In the genomic region with DNA sequence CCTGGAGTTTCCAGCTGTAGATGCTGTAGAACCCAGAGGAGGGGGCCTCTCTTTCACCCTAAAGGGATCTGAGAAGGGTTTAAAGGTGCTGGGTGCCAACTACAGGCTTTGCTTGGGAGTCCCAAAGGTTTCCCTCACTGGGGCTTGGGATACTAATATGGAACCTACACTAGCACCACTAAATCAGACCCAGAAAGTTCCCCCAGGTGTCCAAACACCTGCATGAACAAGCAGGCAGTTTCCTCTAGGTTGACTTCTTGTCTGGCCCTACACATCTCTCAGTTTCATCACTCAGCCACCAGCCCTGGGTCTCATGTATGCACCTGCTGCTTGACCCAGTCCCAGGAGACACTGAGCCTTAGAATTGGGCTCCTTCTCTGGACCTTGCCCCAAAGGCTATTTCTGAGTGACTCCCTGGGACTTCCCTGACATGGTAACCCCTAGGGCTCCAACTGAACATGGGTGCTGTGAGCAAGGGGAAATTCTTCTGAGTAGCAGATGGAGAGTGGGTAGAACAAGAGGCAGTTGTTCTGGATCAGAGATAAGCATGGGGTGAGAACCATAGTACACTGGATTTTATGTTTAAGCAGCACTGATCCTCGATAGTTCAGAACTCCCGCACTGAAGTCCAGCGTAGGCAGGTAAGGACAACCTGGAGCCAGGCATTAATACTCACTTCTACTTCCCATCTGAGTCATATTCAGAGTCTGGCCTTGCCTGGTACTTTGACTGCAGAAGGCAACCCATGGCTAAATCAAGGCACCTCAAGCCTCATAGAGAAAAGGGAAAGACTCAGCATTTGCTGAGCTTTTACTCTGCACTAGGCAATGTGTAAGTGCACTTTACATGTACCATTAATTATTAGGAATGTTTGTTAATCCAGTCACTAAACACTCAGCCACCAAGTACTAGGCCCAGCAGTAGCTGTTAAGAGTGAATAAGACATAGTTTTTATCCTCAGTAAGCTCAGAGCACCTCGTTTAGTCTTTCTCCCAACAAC, we compare ENCODE assay signal across 8 cellular contexts. TPM values are rescaled to one million over a fixed set of nuclear protein-coding genes. Genes with fewer than 3 reads are reported as not detected.
DNase-seq lines count a peak whose midpoint lies in the region; ATAC-seq and TF ChIP-seq lines count a peak whose summit lies in the region.

No MANE protein-coding gene starts in this region.

- DNase-seq in DND-41 (no peak), HT-29 (ENCODE audit: low spot score) (peak; percentile 49), GOT3 (lab: John Stamatoyannopoulos, UW) (no peak), left cardiac atrium (no peak), hepatic stellate cell (ENCODE audit: low spot score) (no peak)
- no peak for DNase-seq in stimulated activated CD4-positive, alpha-beta T cell treated with anti-CD3 and anti-CD28 coated beads, Interleukin-15, amount 100 ng/mL, for 24 hours

- no peak for TF ChIP-seq CTCF in DND-41 (IDR thresholded peaks at IDR 0.05; ENCODE audit: borderline replicate concordance, extremely low read depth, low read length, poor library complexity, severe bottlenecking)
- TF ChIP-seq CTCF in gastroesophageal sphincter (IDR thresholded peaks at IDR 0.05), result no peak

- no peak overlapping the region for H3K4me3 ChIP-seq in DND-41 (ENCODE audit: low read depth in 1 of 2, low read length in 2 of 2)
- no peak overlapping the region for H3K4me3 ChIP-seq in gastroesophageal sphincter

- peak overlapping the region; percentile 11; the same call in 1 of the 2 replicates for H3K9ac ChIP-seq in DND-41 (ENCODE audit: low read depth, low read length)

- H3K79me2 ChIP-seq in DND-41 (ENCODE audit: insufficient read depth, low read length), result peaks cover 99% of the 10 kb centered on the region

- peak overlapping the region; percentile 13 for H3K4me2 ChIP-seq in DND-41 (ENCODE audit: insufficient read depth, low read length)

- peaks cover 75% of the 10 kb centered on the region for H4K20me1 ChIP-seq in DND-41 (ENCODE audit: insufficient read depth, low read length)

- no peak for TF ChIP-seq EP300 in gastroesophageal sphincter (IDR thresholded peaks at IDR 0.05)

- H3K9me3 ChIP-seq in DND-41 (ENCODE audit: insufficient read depth, low read length, severe bottlenecking) (no peaks in the 10 kb centered on the region), gastroesophageal sphincter (no peaks in the 10 kb centered on the region)

- peaks cover 79% of the 10 kb centered on the region for H3K4me1 ChIP-seq in DND-41 (ENCODE audit: insufficient read depth, low read length)
- peaks cover 11 to 88% (median 27%) of the 10 kb centered on the region in 3 donors for H3K4me1 ChIP-seq in gastroesophageal sphincter

- no peak overlapping the region for H2AFZ ChIP-seq in DND-41 (ENCODE audit: low read depth, low read length)

- no peaks in the 10 kb centered on the region for H3K27me3 ChIP-seq in DND-41 (ENCODE audit: insufficient read depth, low read length, poor library complexity)
- H3K27me3 ChIP-seq in gastroesophageal sphincter, result no peaks in the 10 kb centered on the region

- TF ChIP-seq POLR2A in gastroesophageal sphincter (IDR thresholded peaks at IDR 0.05), result no peak

- H3K36me3 ChIP-seq in DND-41 (ENCODE audit: insufficient read depth, low read length) (peaks cover 93% of the 10 kb centered on the region), gastroesophageal sphincter (peaks cover 0 to 40% of the 10 kb centered on the region in 2 donors)

- ATAC-seq in DND-41 (ENCODE audit: insufficient read depth, low read depth) (no peak), GM21515 (IDR thresholded peaks at IDR 0.05; ENCODE audit: unreplicated experiment) (peak; percentile 84), gastroesophageal sphincter (no peak), left cardiac atrium (no peak)

- 69 to 84% methylated on average over 1 to 4 of the region's 4 CpGs for WGBS in gastroesophageal sphincter (ENCODE audit: low coverage in 1 of 2), 2 donors

- intact Hi-C loops in left cardiac atrium (cut with DNase I), result no loop called here

- H3K27ac ChIP-seq in DND-41 (ENCODE audit: low read length) (peak overlapping the region; percentile 77), gastroesophageal sphincter (peak overlapping the region in 3 of 4 donors; percentile 48 to 59 (median 54))

RNA-seq across cellular contexts. Expression of a gene that starts 16.8 kb away (rescaled TPM):
- total RNA-seq in HT-29 (2014; rRNA removed; shearing (Covaris generic)), result 324 and 325 TPM in 2 replicates
- total RNA-seq in gastroesophageal sphincter (100 to 1,000 TPM in 3 of 4 donors, 10 to 100 TPM in 1; 71.9 to 171 (median 135) TPM), left cardiac atrium (10 to 100 TPM; 45.1 to 79.8 TPM)

RNA-seq across cellular contexts. Expression of a gene that starts 33.2 kb away (rescaled TPM):
- total RNA-seq in HT-29 (2014; rRNA removed; shearing (Covaris generic)), result 94.4 and 101 TPM in 2 replicates
- 1 to 10 TPM in 1 of 4 donors, under 1 TPM in 3; 0.13 to 1.4 (median 0.74) TPM for total RNA-seq in gastroesophageal sphincter
- 1 to 10 TPM in 1 of 2 donors, under 1 TPM in 1; 0.73 to 2.0 TPM for total RNA-seq in left cardiac atrium

Comparison
In these comparisons a context has a peak if more than half of its experiments do, and no peak if none do; other contexts are left out.
1. RNA of a gene that starts 33.2 kb away (total RNA-seq): 94.4 to 101 TPM in HT-29; 0.73 to 2.0 TPM in left cardiac atrium and 0.13 to 1.4 TPM in gastroesophageal sphincter; every median in the first group is over 10 times any median in the second.